Comparison of ENCODE assay signal across 21 cellular contexts in the genomic region with DNA sequence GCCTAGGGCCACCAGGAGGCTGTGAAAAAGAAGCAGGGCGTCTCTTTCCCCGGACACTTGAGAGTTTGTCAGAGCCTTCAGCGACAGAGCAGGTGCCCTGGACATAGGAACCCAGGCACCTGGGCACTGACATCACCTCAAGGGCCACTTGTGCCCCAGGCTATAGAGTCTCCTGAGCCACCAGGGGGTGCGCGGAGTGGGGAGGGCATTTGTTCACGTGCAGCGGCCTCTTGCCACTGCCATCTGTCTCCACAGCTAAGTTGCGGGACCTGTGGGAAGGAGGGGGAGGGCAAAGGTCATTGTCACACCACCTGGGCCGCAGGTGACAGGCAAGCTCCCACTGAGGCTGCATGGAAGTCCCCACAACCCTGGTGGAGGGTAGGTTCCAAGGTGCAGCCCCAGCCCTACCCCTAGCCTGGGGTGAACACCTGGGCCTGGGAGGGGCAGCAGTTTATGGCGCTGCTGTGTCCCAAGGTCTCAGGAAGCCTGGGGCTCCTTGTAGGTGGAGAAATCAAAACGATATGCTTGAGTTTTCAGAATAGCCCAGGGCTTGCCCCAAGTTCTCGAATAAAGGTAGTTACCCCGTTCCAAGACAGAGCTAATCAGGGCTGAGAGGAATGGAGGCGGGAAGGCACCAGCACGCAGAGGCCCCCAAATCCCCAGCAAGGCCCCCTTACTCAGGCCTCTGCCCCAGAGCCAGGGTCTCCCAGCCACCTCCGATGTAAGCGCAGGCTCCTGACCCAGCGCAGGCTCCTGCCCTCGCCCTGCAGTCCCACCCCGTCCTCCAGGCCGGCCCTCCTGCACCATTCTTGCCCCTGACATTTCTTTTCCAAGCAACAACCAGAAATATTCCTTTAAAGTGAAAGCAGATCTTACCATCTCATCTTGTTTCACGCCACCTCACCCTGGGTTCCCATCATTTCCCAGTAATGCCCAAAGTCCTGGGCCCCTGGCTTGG.
DNase-seq lines count a peak whose midpoint lies in the region; ATAC-seq and TF ChIP-seq lines count a peak whose summit lies in the region.
"Had no signal": no experiment of that assay in that cellular context is flagged by ENCODE, and none has a peak within 500 bp of the region (broad histone marks: within the 10 kb centered on the region; RNA-seq: fewer than 3 reads in every experiment).

No MANE protein-coding gene starts in this region.

- no peak overlapping the region for H3T11ph ChIP-seq in H9 (ENCODE audit: low read length)

- H3K27me3 Mint-ChIP-seq in H9 (ENCODE audit: low read depth) (no peaks in the 10 kb centered on the region), glutamatergic neuron (ENCODE audit: unreplicated experiment) (no peaks in the 10 kb centered on the region)

- H3K4me2 ChIP-seq in H9 (ENCODE audit: insufficient read depth, insufficient read length, low read length), result peak overlapping the region; percentile 2
- H3K4me2 ChIP-seq: SK-N-SH had no signal

- H3K14ac ChIP-seq in H9 (ENCODE audit: insufficient read depth, low read length), result peak overlapping the region; percentile 12; the same call in 1 of the 2 replicates

- H3K4me1 Mint-ChIP-seq in H9 (peaks cover 50 to 61% of the 10 kb centered on the region in 2 experiments), glutamatergic neuron (ENCODE audit: low read depth, unreplicated experiment) (peaks cover 5% of the 10 kb centered on the region)
- H3K4me1 Mint-ChIP-seq: B cell had no signal

- H3K27me3 ChIP-seq in H9 (ENCODE audit: insufficient read depth, low read length) (no peaks in the 10 kb centered on the region), thymus (ENCODE audit: control insufficient read depth, insufficient read depth) (no peaks in the 10 kb centered on the region)

- H3K9me3 Mint-ChIP-seq in H9 (no peaks in the 10 kb centered on the region), glutamatergic neuron (ENCODE audit: unreplicated experiment) (peaks cover 4% of the 10 kb centered on the region)
- H3K9me3 Mint-ChIP-seq: activated T-helper 2 cell treated with anti-CD3 and anti-CD28 coated beads, Interferon-gamma antibody, Interleukin-2, Interleukin-4, amounts not matched to agents 10 μg/mL and 5 μg/mL and 100 μg/mL, durations not matched to agents 14 hours and 24 hours and 36 hours; naive thymus-derived CD4-positive, alpha-beta T cell had no signal

- no peaks in the 10 kb centered on the region for H3K36me3 ChIP-seq in thymus (ENCODE audit: control insufficient read depth, insufficient read depth)
- H3K36me3 ChIP-seq: esophagus muscularis mucosa had no signal

- H3K18ac ChIP-seq in H9 (ENCODE audit: insufficient read length, low read depth, low read length), result peak overlapping the region; percentile 39

- no peak overlapping the region for H2AK5ac ChIP-seq in H9 (ENCODE audit: insufficient read length, low read length)

- H2BK5ac ChIP-seq in H9 (ENCODE audit: insufficient read length, low read length), result no peak overlapping the region

- no peaks in the 10 kb centered on the region for H3K79me1 ChIP-seq in H9 (ENCODE audit: insufficient read depth, low read depth, low read length, poor library complexity, severe bottlenecking)

- no peak overlapping the region for H2BK12ac ChIP-seq in H9 (ENCODE audit: insufficient read length, low read depth, low read length)

- no peak overlapping the region for H2BK15ac ChIP-seq in H9 (ENCODE audit: low read depth, low read length)

- peak overlapping the region in 2 of 3 experiments; percentile 85 to 96; a peak in 3 of 7 replicates for H3K27ac Mint-ChIP-seq in H9
- no peak overlapping the region for H3K27ac Mint-ChIP-seq in glutamatergic neuron (ENCODE audit: unreplicated experiment)
- H3K27ac Mint-ChIP-seq: activated T-helper 2 cell treated with anti-CD3 and anti-CD28 coated beads, Interferon-gamma antibody, Interleukin-2, Interleukin-4, amounts not matched to agents 10 μg/mL and 5 μg/mL and 100 μg/mL, durations not matched to agents 14 hours and 24 hours and 36 hours; B cell had no signal

- no peak overlapping the region for H3K9ac ChIP-seq in H9 (ENCODE audit: extremely low read depth, insufficient read length, low read length)
- H3K9ac ChIP-seq: GM23248, SK-N-SH had no signal

- H2BK120ac ChIP-seq in H9 (ENCODE audit: low read depth, low read length, poor library complexity, severe bottlenecking), result no peak overlapping the region

- H3K27ac ChIP-seq in H9 (ENCODE audit: insufficient read length, low read depth, low read length), result no peak overlapping the region
- H3K27ac ChIP-seq in thymus (ENCODE audit: low read depth), result peak overlapping the region; percentile 31
- H3K27ac ChIP-seq: esophagus muscularis mucosa, GM23248 had no signal

- ATAC-seq in left colon, result peak; percentile 79
- ATAC-seq: naive thymus-derived CD4-positive, alpha-beta T cell; Panc1 had no signal

- H3K4ac ChIP-seq in H9 (ENCODE audit: low read depth, low read length), result no peak overlapping the region

- H4K91ac ChIP-seq in H9 (ENCODE audit: insufficient read length, low read depth, low read length), result no peak overlapping the region

- peaks cover 0 to 2% (median 0%) of the 10 kb centered on the region in 3 experiments; a peak in 1 of 7 replicates for H3K36me3 Mint-ChIP-seq in H9 (ENCODE audit: insufficient read depth in 1 of 3, low read depth in 3 of 3)
- H3K36me3 Mint-ChIP-seq in glutamatergic neuron (ENCODE audit: unreplicated experiment), result no peaks in the 10 kb centered on the region
- H3K36me3 Mint-ChIP-seq: naive thymus-derived CD4-positive, alpha-beta T cell had no signal

- no peak for TF ChIP-seq CTCF in H9 (conservative IDR thresholded peaks at IDR 0.05)
- TF ChIP-seq CTCF in glutamatergic neuron (IDR thresholded peaks at IDR 0.05; ENCODE audit: partially characterized antibody, unreplicated experiment), result no peak

- no peaks in the 10 kb centered on the region for H3K23me2 ChIP-seq in H9 (ENCODE audit: insufficient read length, low read depth, low read length, poor library complexity, severe bottlenecking)

- WGBS in H9 (ENCODE audit: extremely low coverage, insufficient read length, low lambda C conversion rate), result no CpG with 5 or more reads among the region's 22 CpGs
- 86% methylated on average over 22 of the region's 22 CpGs for WGBS in thymus

- peaks cover 3% of the 10 kb centered on the region; the same call in 1 of the 2 replicates for H3K4me1 ChIP-seq in H9 (ENCODE audit: insufficient read depth, low read length)
- H3K4me1 ChIP-seq in thymus (ENCODE audit: control insufficient read depth, insufficient read depth, low read length), result peaks cover 14% of the 10 kb centered on the region

- no peak for DNase-seq in H9
- DNase-seq in NCI-H510A (lab: John Stamatoyannopoulos, UW), result peak; percentile 48
- peak; percentile 53 to 65 for DNase-seq in left colon
- DNase-seq in T-helper 9 cell, result no peak
- no peak for DNase-seq in glutamatergic neuron
- DNase-seq in NCI-H2171 treated with DMSO at 0.1 percent for 48 hours (lab: John Stamatoyannopoulos, UW), result no peak
- DNase-seq: activated CD4-positive, CD25-positive, alpha-beta regulatory T cell treated with anti-CD3 and anti-CD28 coated beads, Interleukin-2, amount 50 U/mL, for 72 hours; DMS 273 treated with DMSO at 0.1 percent for 48 hours; GM23248; naive thymus-derived CD4-positive, alpha-beta T cell; NCI-H1930; NCI-H774; posterior cingulate gyrus; SK-N-SH; stimulated activated CD4-positive, alpha-beta T cell treated with anti-CD3 and anti-CD28 coated beads, Interleukin-4, amount 100 ng/mL, for 1 hour had no signal

- H4K8ac ChIP-seq in H9 (replicated peaks; ENCODE audit: insufficient read length, low read depth, low read length), result no peak overlapping the region

- H2BK20ac ChIP-seq in H9 (ENCODE audit: low read depth, low read length, poor library complexity, severe bottlenecking), result no peak overlapping the region

- H3K4me3 ChIP-seq in thymus (ENCODE audit: low read length), result no peak overlapping the region
- H3K4me3 ChIP-seq: esophagus muscularis mucosa, GM23248, skin epidermis had no signal

- intact Hi-C loops in left colon (cut with DNase I, micrococcal nuclease), result no loop called here

- H4K20me1 ChIP-seq in H9 (ENCODE audit: control insufficient read depth, insufficient read depth, insufficient read length), result no peaks in the 10 kb centered on the region

- no peak overlapping the region for H4K5ac ChIP-seq in H9 (ENCODE audit: insufficient read length, low read depth, low read length)

- H3K56ac ChIP-seq in H9 (ENCODE audit: insufficient read length, low read depth, low read length), result no peak overlapping the region

- H3K23ac ChIP-seq in H9 (ENCODE audit: insufficient read length, low read depth, low read length), result no peak overlapping the region

- H3K9me3 ChIP-seq in H9 (ENCODE audit: control insufficient read depth, low read depth, low read length) (no peaks in the 10 kb centered on the region), thymus (ENCODE audit: control insufficient read depth) (no peaks in the 10 kb centered on the region)
- H3K9me3 ChIP-seq: esophagus muscularis mucosa, SK-N-SH had no signal

- no peak overlapping the region for H2AFZ ChIP-seq in H9 (ENCODE audit: low read length)
- H2AFZ ChIP-seq: GM23248 had no signal

- no peaks in the 10 kb centered on the region for H3K79me2 ChIP-seq in H9 (ENCODE audit: insufficient read depth, low read length)

- H3K4me3 Mint-ChIP-seq in H9 (peak overlapping the region in 1 of 2 experiments; percentile 26; a peak in 2 of 5 replicates), glutamatergic neuron (ENCODE audit: unreplicated experiment) (no peak overlapping the region)
- H3K4me3 Mint-ChIP-seq: B cell; naive thymus-derived CD4-positive, alpha-beta T cell had no signal

Comparison
In these comparisons a context has a peak if more than half of its experiments do, and no peak if none do; other contexts are left out.
1. DNase-seq: peak in NCI-H510A (single experiment) and left colon (2 of 2); none in H9 (single experiment), T-helper 9 cell (single experiment), glutamatergic neuron (single experiment) and NCI-H2171 treated with DMSO at 0.1 percent for 48 hours (single experiment).